Comparison of ENCODE assay signal across 8 cellular contexts in the genomic region with DNA sequence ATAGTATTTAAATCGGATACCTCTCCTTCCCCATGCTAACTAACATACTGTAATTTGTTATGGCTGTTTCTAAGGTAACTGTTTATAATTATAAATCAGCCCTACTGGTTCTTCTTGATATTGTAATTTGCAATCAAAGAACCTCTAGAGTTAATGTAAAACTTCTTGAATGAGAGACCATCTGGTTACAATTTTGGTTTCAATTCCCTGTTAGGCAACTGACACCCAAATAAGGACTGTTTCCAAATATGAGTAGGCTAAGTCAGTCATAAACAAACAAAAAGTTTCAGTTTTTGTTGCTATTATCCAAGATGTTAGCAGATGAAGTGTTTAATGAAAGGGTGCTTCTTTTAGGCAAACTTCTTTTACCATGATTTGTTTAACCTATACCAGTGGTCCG.
DNase-seq lines count a peak whose midpoint lies in the region; ATAC-seq and TF ChIP-seq lines count a peak whose summit lies in the region.

No MANE protein-coding gene starts in this region.

- no peak overlapping the region for H3K27ac Mint-ChIP-seq in activated T-cell treated with anti-CD3 and anti-CD28 coated beads, Interleukin-2, amount 50 U/mL, for 72 hours
- no peak overlapping the region for H3K27ac Mint-ChIP-seq in effector memory CD8-positive, alpha-beta T cell

- peak; percentile 64 to 68 for ATAC-seq in activated T-cell treated with anti-CD3 and anti-CD28 coated beads, Interleukin-2, amount 50 U/mL, for 72 hours (replicated peaks in 1 of 2)
- peak; percentile 99 for ATAC-seq in HG03135 (IDR thresholded peaks at IDR 0.05; ENCODE audit: unreplicated experiment)
- ATAC-seq in effector memory CD8-positive, alpha-beta T cell (replicated peaks): peak; percentile 37

- no peak for TF ChIP-seq EP300 in stomach (IDR thresholded peaks at IDR 0.05)

- peaks cover 17 to 85% (median 44%) of the 10 kb centered on the region in 4 donors for H3K4me1 ChIP-seq in stomach

- intact Hi-C loops in stomach (cut with DNase I; ENCODE audit: low total_unique reads): no loop called here

- H3K27me3 ChIP-seq in stomach: no peaks in the 10 kb centered on the region

- WGBS in stomach, 5 donors: 45 to 60% (median 48%) methylated on average over 2 of the region's 2 CpGs

- H3K27me3 Mint-ChIP-seq in activated T-cell treated with anti-CD3 and anti-CD28 coated beads, Interleukin-2, amount 50 U/mL, for 72 hours (ENCODE audit: low read depth): no peaks in the 10 kb centered on the region
- H3K27me3 Mint-ChIP-seq in effector memory CD8-positive, alpha-beta T cell: peaks cover 0 to 7% of the 10 kb centered on the region in 2 donors

- TF ChIP-seq POLR2A in stomach (IDR thresholded peaks at IDR 0.05): no peak

- H3K9me3 ChIP-seq in stomach: no peaks in the 10 kb centered on the region

- no peak for DNase-seq in activated T-cell treated with anti-CD3 and anti-CD28 coated beads, Interleukin-2, amount 50 U/mL, for 72 hours
- no peak for DNase-seq in activated T-cell treated with anti-CD3 and anti-CD28 coated beads, Interleukin-2, amount 50 U/mL, for 1 hour
- DNase-seq in effector memory CD8-positive, alpha-beta T cell: no peak
- DNase-seq in stomach: no peak
- DNase-seq in NCI-H748 treated with DMSO at 0.1 percent for 48 hours (lab: John Stamatoyannopoulos, UW): no peak
- no peak for DNase-seq in DMS79 treated with DMSO at 0.1 percent for 48 hours (lab: John Stamatoyannopoulos, UW)
- no peak for DNase-seq in DMS153 treated with DMSO at 0.1 percent for 48 hours (lab: John Stamatoyannopoulos, UW; ENCODE audit: unreplicated experiment)

- no peak overlapping the region for H3K4me3 ChIP-seq in stomach

- peak overlapping the region in 4 of 5 donors; percentile 3 to 68 (median 60) for H3K27ac ChIP-seq in stomach

- H3K4me3 Mint-ChIP-seq in activated T-cell treated with anti-CD3 and anti-CD28 coated beads, Interleukin-2, amount 50 U/mL, for 72 hours: no peak overlapping the region
- H3K4me3 Mint-ChIP-seq in effector memory CD8-positive, alpha-beta T cell: no peak overlapping the region

- TF ChIP-seq CTCF in stomach (IDR thresholded peaks at IDR 0.05): no peak

- no peaks in the 10 kb centered on the region for H3K36me3 Mint-ChIP-seq in activated T-cell treated with anti-CD3 and anti-CD28 coated beads, Interleukin-2, amount 50 U/mL, for 72 hours (ENCODE audit: insufficient read depth in 2 of 2)
- no peaks in the 10 kb centered on the region for H3K36me3 Mint-ChIP-seq in effector memory CD8-positive, alpha-beta T cell (ENCODE audit: insufficient read depth)

- peaks cover under 1 to 13% (median under 1%) of the 10 kb centered on the region in 4 donors for H3K36me3 ChIP-seq in stomach

- no peaks in the 10 kb centered on the region for H3K4me1 Mint-ChIP-seq in activated T-cell treated with anti-CD3 and anti-CD28 coated beads, Interleukin-2, amount 50 U/mL, for 72 hours (ENCODE audit: low read depth)
- no peaks in the 10 kb centered on the region for H3K4me1 Mint-ChIP-seq in effector memory CD8-positive, alpha-beta T cell (ENCODE audit: low read depth in 2 of 2)

- H3K9me3 Mint-ChIP-seq in activated T-cell treated with anti-CD3 and anti-CD28 coated beads, Interleukin-2, amount 50 U/mL, for 72 hours: no peaks in the 10 kb centered on the region
- H3K9me3 Mint-ChIP-seq in effector memory CD8-positive, alpha-beta T cell: no peaks in the 10 kb centered on the region

Comparison
In these comparisons a context has a peak if more than half of its experiments do, and no peak if none do; other contexts are left out.
1. ATAC-seq: peak in every context shown above with its lines; median percentile 99 in HG03135; 66 in activated T-cell treated with anti-CD3 and anti-CD28 coated beads, Interleukin-2, amount 50 U/mL, for 72 hours; 37 in effector memory CD8-positive, alpha-beta T cell.